Comparison of ENCODE assay signal across 26 cellular contexts in the genomic region with DNA sequence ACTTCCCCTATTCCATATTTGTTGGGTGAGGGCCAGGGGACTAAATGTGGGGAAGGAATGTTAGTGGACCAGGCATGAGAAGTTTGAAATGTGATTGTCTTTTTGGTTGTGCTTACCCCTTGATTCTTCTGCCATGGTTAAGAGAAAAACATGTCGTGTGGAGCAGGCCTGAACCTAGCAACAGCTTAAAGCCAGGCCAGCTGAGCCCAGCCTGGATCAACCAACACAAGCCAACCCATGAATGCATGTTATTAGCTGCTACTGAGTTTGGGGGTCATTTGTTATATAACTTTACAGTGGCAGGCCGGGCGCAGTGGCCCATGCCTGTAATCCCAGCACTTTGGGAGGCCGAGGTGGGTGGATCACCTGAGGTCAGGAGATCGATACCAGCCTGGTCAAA. TPM values are rescaled to one million over a fixed set of nuclear protein-coding genes. Genes with fewer than 3 reads are reported as not detected.
DNase-seq lines count a peak whose midpoint lies in the region; ATAC-seq, FAIRE-seq and TF ChIP-seq lines count a peak whose summit lies in the region.
"Had no signal": no experiment of that assay in that cellular context is flagged by ENCODE, and none has a peak within 500 bp of the region (broad histone marks: within the 10 kb centered on the region; RNA-seq: fewer than 3 reads in every experiment).

No MANE protein-coding gene starts in this region.

- no peaks in the 10 kb centered on the region for H3K27me3 Mint-ChIP-seq in GM23338 (ENCODE audit: insufficient read depth, low read depth, poor library complexity)
- H3K27me3 Mint-ChIP-seq: CD4-positive, CD25-positive, alpha-beta regulatory T cell had no signal

- no peak overlapping the region for H3K4me2 ChIP-seq in GM23338
- H3K4me2 ChIP-seq: BLaER1 had no signal

- in situ Hi-C loops in KBM-7 (cut with MboI; ENCODE audit: low pct_unique_long_range_greater_than_20kb, low sequenced_read_pairs): no loop called here

- H2AFZ ChIP-seq in GM23338: no peak overlapping the region

- TF ChIP-seq CTCF in GM23338 (conservative IDR thresholded peaks at IDR 0.05; ENCODE audit: low read depth in 2 of 2): no peak

- H3F3A ChIP-seq in GM23338 (replicated peaks; ENCODE audit: low read depth): no peaks in the 10 kb centered on the region

- peak; percentile 9 for FAIRE-seq in GM12892 (lab: Jason Lieb, UNC)
- FAIRE-seq: A204.1, GM12878, GM19239 had no signal

- H3K36me3 ChIP-seq in GM23338 (ENCODE audit: insufficient read depth): no peaks in the 10 kb centered on the region
- H3K36me3 ChIP-seq: BE2C, BLaER1 had no signal

- peaks cover 12% of the 10 kb centered on the region; the same call in 2 of the 3 replicates for H3K9me3 Mint-ChIP-seq in GM23338

- H3K4me3 ChIP-seq in GM23338: no peak overlapping the region
- H3K4me3 ChIP-seq: BLaER1, GM12878 had no signal

- no peak overlapping the region for H3K27ac ChIP-seq in GM23338 (ENCODE audit: low read depth)
- H3K27ac ChIP-seq: BLaER1 had no signal

- H3K36me3 Mint-ChIP-seq in GM23338 (ENCODE audit: low read depth): no peaks in the 10 kb centered on the region; the same call in 2 of the 3 replicates
- H3K36me3 Mint-ChIP-seq: CD14-positive monocyte; CD4-positive, alpha-beta memory T cell; CD4-positive, CD25-positive, alpha-beta regulatory T cell; CD8-positive, alpha-beta memory T cell had no signal

- no peaks in the 10 kb centered on the region for H3K27me3 ChIP-seq in GM23338 (ENCODE audit: insufficient read depth)
- H3K27me3 ChIP-seq: BLaER1 had no signal

- H3K4me3 Mint-ChIP-seq in GM23338: no peak overlapping the region
- H3K4me3 Mint-ChIP-seq: CD14-positive monocyte; CD4-positive, alpha-beta memory T cell; CD4-positive, CD25-positive, alpha-beta regulatory T cell; CD8-positive, alpha-beta memory T cell had no signal

- peaks cover 12% of the 10 kb centered on the region for H3K4me1 ChIP-seq in GM23338 (ENCODE audit: insufficient read depth)
- H3K4me1 ChIP-seq: BE2C, BLaER1 had no signal

- H3K79me2 ChIP-seq in GM23338 (replicated peaks; ENCODE audit: insufficient read depth): no peaks in the 10 kb centered on the region

- no peak overlapping the region for H3K27ac Mint-ChIP-seq in GM23338
- H3K27ac Mint-ChIP-seq: CD14-positive monocyte had no signal

- ATAC-seq in GM23338 (no peak), HG03460 (IDR thresholded peaks at IDR 0.05; ENCODE audit: unreplicated experiment) (no peak), GM21447 (IDR thresholded peaks at IDR 0.05; ENCODE audit: unreplicated experiment) (no peak)
- ATAC-seq: GM12878 had no signal

- no peaks in the 10 kb centered on the region for H4K20me1 ChIP-seq in GM23338 (replicated peaks; ENCODE audit: insufficient read depth)
- H4K20me1 ChIP-seq: BLaER1 had no signal

- H3K9me2 ChIP-seq in GM23338 (ENCODE audit: insufficient read depth): no peaks in the 10 kb centered on the region

- no peak for TF ChIP-seq POLR2A in GM12892 (IDR thresholded peaks at IDR 0.05; ENCODE audit: low read depth, low read length)

- H3K4me1 Mint-ChIP-seq in GM23338: peaks cover 11% of the 10 kb centered on the region
- H3K4me1 Mint-ChIP-seq: CD14-positive monocyte; CD4-positive, alpha-beta memory T cell; CD4-positive, CD25-positive, alpha-beta regulatory T cell; CD8-positive, alpha-beta memory T cell had no signal

- DNase-seq in GM12892 (ENCODE audit: insufficient read length) (no peak), GM23338 (ENCODE audit: low spot score) (no peak), KBM-7 (peak; percentile 14), NCI-H187 treated with DMSO at 0.1 percent for 48 hours (lab: John Stamatoyannopoulos, UW) (no peak)
- DNase-seq: 8988T; ACHN; BE2C; C1 segment of cervical spinal cord; CD4-positive, alpha-beta memory T cell; CD4-positive, CD25-positive, alpha-beta regulatory T cell; CD8-positive, alpha-beta memory T cell; COR-L47; DMS 273 treated with DMSO at 0.1 percent for 48 hours; DMS153; DMS53; DMS79; DND-41; EL; GDM1 had no signal

TF ChIP-seq in GM23338, 12 proteins besides CTCF, POLR2A, EP300 and RAD21:
- peak; percentile 97 for TF ChIP-seq ZNF331 (CRISPR knock-in tag; IDR thresholded peaks at IDR 0.05; ENCODE audit: low read depth)
- TF ChIP-seq, protein P1, sequence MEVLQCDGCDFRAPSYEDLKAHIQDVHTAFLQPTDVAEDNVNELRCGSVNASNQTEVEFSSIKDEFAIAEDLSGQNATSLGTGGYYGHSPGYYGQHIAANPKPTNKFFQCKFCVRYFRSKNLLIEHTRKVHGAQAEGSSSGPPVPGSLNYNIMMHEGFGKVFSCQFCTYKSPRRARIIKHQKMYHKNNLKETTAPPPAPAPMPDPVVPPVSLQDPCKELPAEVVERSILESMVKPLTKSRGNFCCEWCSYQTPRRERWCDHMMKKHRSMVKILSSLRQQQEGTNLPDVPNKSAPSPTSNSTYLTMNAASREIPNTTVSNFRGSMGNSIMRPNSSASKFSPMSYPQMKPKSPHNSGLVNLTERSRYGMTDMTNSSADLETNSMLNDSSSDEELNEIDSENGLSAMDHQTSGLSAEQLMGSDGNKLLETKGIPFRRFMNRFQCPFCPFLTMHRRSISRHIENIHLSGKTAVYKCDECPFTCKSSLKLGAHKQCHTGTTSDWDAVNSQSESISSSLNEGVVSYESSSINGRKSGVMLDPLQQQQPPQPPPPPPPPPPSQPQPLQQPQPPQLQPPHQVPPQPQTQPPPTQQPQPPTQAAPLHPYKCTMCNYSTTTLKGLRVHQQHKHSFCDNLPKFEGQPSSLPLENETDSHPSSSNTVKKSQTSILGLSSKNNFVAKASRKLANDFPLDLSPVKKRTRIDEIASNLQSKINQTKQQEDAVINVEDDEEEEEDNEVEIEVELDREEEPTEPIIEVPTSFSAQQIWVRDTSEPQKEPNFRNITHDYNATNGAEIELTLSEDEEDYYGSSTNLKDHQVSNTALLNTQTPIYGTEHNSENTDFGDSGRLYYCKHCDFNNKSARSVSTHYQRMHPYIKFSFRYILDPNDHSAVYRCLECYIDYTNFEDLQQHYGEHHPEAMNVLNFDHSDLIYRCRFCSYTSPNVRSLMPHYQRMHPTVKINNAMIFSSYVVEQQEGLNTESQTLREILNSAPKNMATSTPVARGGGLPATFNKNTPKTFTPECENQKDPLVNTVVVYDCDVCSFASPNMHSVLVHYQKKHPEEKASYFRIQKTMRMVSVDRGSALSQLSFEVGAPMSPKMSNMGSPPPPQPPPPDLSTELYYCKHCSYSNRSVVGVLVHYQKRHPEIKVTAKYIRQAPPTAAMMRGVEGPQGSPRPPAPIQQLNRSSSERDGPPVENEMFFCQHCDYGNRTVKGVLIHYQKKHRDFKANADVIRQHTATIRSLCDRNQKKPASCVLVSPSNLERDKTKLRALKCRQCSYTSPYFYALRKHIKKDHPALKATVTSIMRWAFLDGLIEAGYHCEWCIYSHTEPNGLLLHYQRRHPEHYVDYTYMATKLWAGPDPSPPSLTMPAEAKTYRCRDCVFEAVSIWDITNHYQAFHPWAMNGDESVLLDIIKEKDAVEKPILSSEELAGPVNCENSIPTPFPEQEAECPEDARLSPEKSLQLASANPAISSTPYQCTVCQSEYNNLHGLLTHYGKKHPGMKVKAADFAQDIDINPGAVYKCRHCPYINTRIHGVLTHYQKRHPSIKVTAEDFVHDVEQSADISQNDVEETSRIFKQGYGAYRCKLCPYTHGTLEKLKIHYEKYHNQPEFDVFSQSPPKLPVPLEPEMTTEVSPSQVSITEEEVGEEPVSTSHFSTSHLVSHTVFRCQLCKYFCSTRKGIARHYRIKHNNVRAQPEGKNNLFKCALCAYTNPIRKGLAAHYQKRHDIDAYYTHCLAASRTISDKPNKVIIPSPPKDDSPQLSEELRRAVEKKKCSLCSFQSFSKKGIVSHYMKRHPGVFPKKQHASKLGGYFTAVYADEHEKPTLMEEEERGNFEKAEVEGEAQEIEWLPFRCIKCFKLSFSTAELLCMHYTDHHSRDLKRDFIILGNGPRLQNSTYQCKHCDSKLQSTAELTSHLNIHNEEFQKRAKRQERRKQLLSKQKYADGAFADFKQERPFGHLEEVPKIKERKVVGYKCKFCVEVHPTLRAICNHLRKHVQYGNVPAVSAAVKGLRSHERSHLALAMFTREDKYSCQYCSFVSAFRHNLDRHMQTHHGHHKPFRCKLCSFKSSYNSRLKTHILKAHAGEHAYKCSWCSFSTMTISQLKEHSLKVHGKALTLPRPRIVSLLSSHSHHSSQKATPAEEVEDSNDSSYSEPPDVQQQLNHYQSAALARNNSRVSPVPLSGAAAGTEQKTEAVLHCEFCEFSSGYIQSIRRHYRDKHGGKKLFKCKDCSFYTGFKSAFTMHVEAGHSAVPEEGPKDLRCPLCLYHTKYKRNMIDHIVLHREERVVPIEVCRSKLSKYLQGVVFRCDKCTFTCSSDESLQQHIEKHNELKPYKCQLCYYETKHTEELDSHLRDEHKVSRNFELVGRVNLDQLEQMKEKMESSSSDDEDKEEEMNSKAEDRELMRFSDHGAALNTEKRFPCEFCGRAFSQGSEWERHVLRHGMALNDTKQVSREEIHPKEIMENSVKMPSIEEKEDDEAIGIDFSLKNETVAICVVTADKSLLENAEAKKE (CRISPR knock-in tag; IDR thresholded peaks at IDR 0.05): no peak
- no peak for TF ChIP-seq STAT1 (IDR thresholded peaks at IDR 0.05; ENCODE audit: unreplicated experiment)
- no peak for TF ChIP-seq EZH2 (IDR thresholded peaks at IDR 0.05; ENCODE audit: low read depth, unreplicated experiment)
TF ChIP-seq in GM23338: peak in this region for 1.

RNA-seq across cellular contexts. Expression of a gene that starts 52.4 kb away (rescaled TPM):
- polyA plus RNA-seq in GM12892 (2012; ENCODE audit: missing spikeins): 77.8 TPM
- total RNA-seq in GM23338 (2014; rRNA removed; shearing (Covaris generic)): 83.7 and 113 TPM in 2 replicates
- 13.8 and 14.9 TPM in 2 replicates for polyA plus RNA-seq in GM23338 (2016; fragmentation: Nextera tagmentation; extraction: Ambion mirVana)
